ENCODE assay signal across 22 cellular contexts in genomic region chr14:57863471-57863870, GRCh38. TPM values are rescaled to one million over a fixed set of nuclear protein-coding genes. Genes with fewer than 3 reads are reported as not detected.
"Had no signal": no experiment of that assay in that cellular context is flagged by ENCODE, and none has a peak within 500 bp of the region (broad histone marks: within the 10 kb centered on the region; RNA-seq: fewer than 3 reads in every experiment).

No MANE protein-coding gene starts in this region.

- DNase-seq: endodermal cell; heart left ventricle; hippocampal formation; islet precursor cell; mammary epithelial cell; naive thymus-derived CD8-positive, alpha-beta T cell; ovary; sigmoid colon; stimulated activated CD4-positive, alpha-beta T cell treated with anti-CD3 and anti-CD28 coated beads, Interleukin-2, amount 100 ng/mL, for 24 hours; stimulated activated CD4-positive, alpha-beta T cell treated with anti-CD3 and anti-CD28 coated beads, Interleukin-4, amount 100 ng/mL, for 4 hours; stimulated activated naive B cell treated with anti-CD40 and anti-IgM and Interleukin-4, amounts not matched to agents 10 μg/mL and 1 μg/mL and 100 μg/mL, for 72 hours; stimulated activated naive CD8-positive, alpha-beta T cell treated with anti-CD3 and anti-CD28 coated beads, Interleukin-15, amount 100 ng/mL, for 72 hours; testis; trophoblast cell had no signal

- H3K27ac ChIP-seq: heart left ventricle, ovary, right atrium auricular region, sigmoid colon, skin epidermis, testis had no signal

- ATAC-seq: heart left ventricle; left lobe of liver; naive thymus-derived CD8-positive, alpha-beta T cell; stimulated activated naive B cell treated with anti-CD40 and anti-IgM and Interleukin-4, amounts not matched to agents 10 μg/mL and 1 μg/mL and 100 μg/mL, for 72 hours; stimulated activated naive CD8-positive, alpha-beta T cell treated with anti-CD3 and anti-CD28 coated beads, Interleukin-15, amount 100 ng/mL, for 72 hours had no signal

- H3K36me3 ChIP-seq: heart left ventricle, ovary, right atrium auricular region, sigmoid colon had no signal

- H3K9me3 ChIP-seq: heart left ventricle, ovary, right atrium auricular region, sigmoid colon, testis had no signal

- H3K4me3 ChIP-seq: heart left ventricle, ovary, right atrium auricular region, sigmoid colon, skin epidermis, testis had no signal

- H3K27me3 ChIP-seq: ovary, testis had no signal

RNA-seq across cellular contexts. Expression of gene SLC35F4, which starts 2.4 kb away (rescaled TPM):
- total RNA-seq: endodermal cell; endothelial cell of umbilical vein; glomerular endothelial cell; heart left ventricle; left lobe of liver; mesenteric fat pad; mononuclear cell; naive thymus-derived CD8-positive, alpha-beta T cell; right atrium auricular region; sigmoid colon; subcutaneous adipose tissue had no signal
